ENCODE assay signal across 27 cellular contexts in genomic region chr16:990516-991291, GRCh38. TPM values are rescaled to one million over a fixed set of nuclear protein-coding genes. Genes with fewer than 3 reads are reported as not detected.
DNase-seq lines count a peak whose midpoint lies in the region; ATAC-seq and TF ChIP-seq lines count a peak whose summit lies in the region.
"Had no signal": no experiment of that assay in that cellular context is flagged by ENCODE, and none has a peak within 500 bp of the region (broad histone marks: within the 10 kb centered on the region; RNA-seq: fewer than 3 reads in every experiment).

No MANE protein-coding gene starts in this region.

- H3K36me3 Mint-ChIP-seq in osteocyte (ENCODE audit: unreplicated experiment): no peaks in the 10 kb centered on the region
- no peaks in the 10 kb centered on the region for H3K36me3 Mint-ChIP-seq in activated T-cell treated with anti-CD3 and anti-CD28 coated beads, Interleukin-2, amount 50 U/mL, for 4 hours (ENCODE audit: insufficient read depth)
- H3K36me3 Mint-ChIP-seq: stimulated activated memory B cell treated with anti-CD40 and anti-IgM and Interleukin-4, amounts not matched to agents 10 μg/mL and 1 μg/mL and 100 μg/mL, for 72 hours had no signal

- intact Hi-C loops in posterior cingulate gyrus (cut with DNase I): loop anchor here (1.0 kb wide), 1 partner anchor 29 kb away; no protein-coding TSS in a partner anchor

- no peak for ATAC-seq in HG02571 (IDR thresholded peaks at IDR 0.05; ENCODE audit: unreplicated experiment)
- no peak for ATAC-seq in GM21717 (IDR thresholded peaks at IDR 0.05; ENCODE audit: unreplicated experiment)
- ATAC-seq in activated T-cell treated with anti-CD3 and anti-CD28 coated beads, Interleukin-2, amount 50 U/mL, for 4 hours: no peak
- ATAC-seq: activated naive CD8-positive, alpha-beta T cell treated with anti-CD3 and anti-CD28 coated beads, Interleukin-2, amount 50 U/mL, for 24 hours; body of pancreas; stimulated activated memory B cell treated with anti-CD40 and anti-IgM and Interleukin-4, amounts not matched to agents 10 μg/mL and 1 μg/mL and 100 μg/mL, for 72 hours; upper lobe of right lung had no signal

- no peaks in the 10 kb centered on the region for H3K9me3 ChIP-seq in HAP-1
- H3K9me3 ChIP-seq: body of pancreas, neutrophil had no signal

- DNase-seq in HAP-1 (ENCODE audit: low spot score in 2 of 2) (peak; percentile 5 to 36), astrocyte of the hippocampus (ENCODE audit: low read depth, low spot score) (peak; percentile 72), hippocampal formation (lab: John Stamatoyannopoulos, UW) (peak; percentile 71 to 82), posterior cingulate gyrus (peak; percentile 54 to 95 (median 74)), osteocyte (ENCODE audit: extremely low spot score, unreplicated experiment) (no peak)
- no peak for DNase-seq in activated T-cell treated with anti-CD3 and anti-CD28 coated beads, Interleukin-2, amount 50 U/mL, for 4 hours
- DNase-seq: activated B cell treated with CpG ODN at 0.5 μM for 24 hours; activated CD4-positive, alpha-beta T cell treated with anti-CD3 and anti-CD28 coated beads, Interleukin-2, amount 50 U/mL, for 48 hours; activated naive CD4-positive, alpha-beta T cell; activated naive CD8-positive, alpha-beta T cell treated with anti-CD3 and anti-CD28 coated beads, Interleukin-2, amount 50 U/mL, for 24 hours; body of pancreas; cerebellar nuclear complex; islet precursor cell; KBM-7; left ventricle myocardium inferior; mesendoderm; NCI-H1105; NCI-H187; NCI-H2171 treated with DMSO at 0.1 percent for 48 hours; NCI-H510A treated with DMSO at 0.1 percent for 48 hours; OCI-M1; upper lobe of right lung had no signal

- H3K27me3 ChIP-seq in HAP-1 (ENCODE audit: low read depth): 0 out of 2 replicates have a peak, but pooled peaks cover 2% of the 10 kb centered on the region
- H3K27me3 ChIP-seq: body of pancreas, upper lobe of right lung had no signal

- H3K36me3 ChIP-seq in HAP-1 (replicated peaks): no peaks in the 10 kb centered on the region
- H3K36me3 ChIP-seq: left ventricle myocardium inferior, neutrophil, upper lobe of right lung had no signal

- H3K27ac Mint-ChIP-seq in osteocyte (ENCODE audit: unreplicated experiment): no peak overlapping the region
- H3K27ac Mint-ChIP-seq: activated B cell treated with CpG ODN at 0.5 μM for 24 hours; activated naive CD8-positive, alpha-beta T cell treated with anti-CD3 and anti-CD28 coated beads, Interleukin-2, amount 50 U/mL, for 24 hours; stimulated activated memory B cell treated with anti-CD40 and anti-IgM and Interleukin-4, amounts not matched to agents 10 μg/mL and 1 μg/mL and 100 μg/mL, for 72 hours had no signal

- no peak overlapping the region for H3K4me3 ChIP-seq in HAP-1
- H3K4me3 ChIP-seq: body of pancreas, left ventricle myocardium inferior, upper lobe of right lung had no signal

- peaks cover 5% of the 10 kb centered on the region for H3K4me1 ChIP-seq in HAP-1
- H3K4me1 ChIP-seq: body of pancreas, upper lobe of right lung had no signal

- H3K9me3 Mint-ChIP-seq in osteocyte (ENCODE audit: unreplicated experiment): no peaks in the 10 kb centered on the region
- no peaks in the 10 kb centered on the region for H3K9me3 Mint-ChIP-seq in activated T-cell treated with anti-CD3 and anti-CD28 coated beads, Interleukin-2, amount 50 U/mL, for 4 hours
- H3K9me3 Mint-ChIP-seq: activated naive CD8-positive, alpha-beta T cell treated with anti-CD3 and anti-CD28 coated beads, Interleukin-2, amount 50 U/mL, for 24 hours had no signal

- H3K27me3 Mint-ChIP-seq in osteocyte (ENCODE audit: unreplicated experiment): peaks cover 25% of the 10 kb centered on the region
- H3K27me3 Mint-ChIP-seq in activated T-cell treated with anti-CD3 and anti-CD28 coated beads, Interleukin-2, amount 50 U/mL, for 4 hours (ENCODE audit: low read depth): no peaks in the 10 kb centered on the region

- in situ Hi-C loops in HAP-1 (cut with MboI; ENCODE audit: low sequenced_read_pairs): no loop called here

- H3K4me3 Mint-ChIP-seq in osteocyte (ENCODE audit: unreplicated experiment): no peak overlapping the region
- H3K4me3 Mint-ChIP-seq in activated T-cell treated with anti-CD3 and anti-CD28 coated beads, Interleukin-2, amount 50 U/mL, for 4 hours: no peak overlapping the region
- H3K4me3 Mint-ChIP-seq: activated B cell treated with CpG ODN at 0.5 μM for 24 hours; activated naive CD8-positive, alpha-beta T cell treated with anti-CD3 and anti-CD28 coated beads, Interleukin-2, amount 50 U/mL, for 24 hours; stimulated activated memory B cell treated with anti-CD40 and anti-IgM and Interleukin-4, amounts not matched to agents 10 μg/mL and 1 μg/mL and 100 μg/mL, for 72 hours had no signal

- no peaks in the 10 kb centered on the region for H3K4me1 Mint-ChIP-seq in osteocyte (ENCODE audit: unreplicated experiment)
- peaks cover 15% of the 10 kb centered on the region for H3K4me1 Mint-ChIP-seq in activated T-cell treated with anti-CD3 and anti-CD28 coated beads, Interleukin-2, amount 50 U/mL, for 4 hours (ENCODE audit: low read depth)
- H3K4me1 Mint-ChIP-seq: activated B cell treated with CpG ODN at 0.5 μM for 24 hours; stimulated activated memory B cell treated with anti-CD40 and anti-IgM and Interleukin-4, amounts not matched to agents 10 μg/mL and 1 μg/mL and 100 μg/mL, for 72 hours had no signal

- TF ChIP-seq CTCF in osteocyte (IDR thresholded peaks at IDR 0.05): no peak

RNA-seq across cellular contexts. Expression of gene SOX8, which starts 9.1 kb away (rescaled TPM):
- total RNA-seq in osteocyte: 0.27 and 0.31 TPM in 2 replicates
- total RNA-seq in activated T-cell treated with anti-CD3 and anti-CD28 coated beads, Interleukin-2, amount 50 U/mL, for 4 hours: 1 to 10 TPM; 2.6 to 4.0 (median 3.5) TPM
- total RNA-seq: M059J had no signal

RNA-seq across cellular contexts. Expression of gene LMF1, which starts 19.9 kb away (rescaled TPM):
- total RNA-seq in osteocyte: 24.6 and 27.4 TPM in 2 replicates
- 1 to 10 TPM; 7.7 to 9.9 (median 9.3) TPM for total RNA-seq in activated T-cell treated with anti-CD3 and anti-CD28 coated beads, Interleukin-2, amount 50 U/mL, for 4 hours

Comparison
In these comparisons a context has a peak if more than half of its experiments do, and no peak if none do; other contexts are left out.
1. DNase-seq: peak in HAP-1 (2 of 2), astrocyte of the hippocampus (single experiment), hippocampal formation (2 of 2) and posterior cingulate gyrus (10 of 10); none in osteocyte (single experiment) and activated T-cell treated with anti-CD3 and anti-CD28 coated beads, Interleukin-2, amount 50 U/mL, for 4 hours (single experiment).